In the genomic region with DNA sequence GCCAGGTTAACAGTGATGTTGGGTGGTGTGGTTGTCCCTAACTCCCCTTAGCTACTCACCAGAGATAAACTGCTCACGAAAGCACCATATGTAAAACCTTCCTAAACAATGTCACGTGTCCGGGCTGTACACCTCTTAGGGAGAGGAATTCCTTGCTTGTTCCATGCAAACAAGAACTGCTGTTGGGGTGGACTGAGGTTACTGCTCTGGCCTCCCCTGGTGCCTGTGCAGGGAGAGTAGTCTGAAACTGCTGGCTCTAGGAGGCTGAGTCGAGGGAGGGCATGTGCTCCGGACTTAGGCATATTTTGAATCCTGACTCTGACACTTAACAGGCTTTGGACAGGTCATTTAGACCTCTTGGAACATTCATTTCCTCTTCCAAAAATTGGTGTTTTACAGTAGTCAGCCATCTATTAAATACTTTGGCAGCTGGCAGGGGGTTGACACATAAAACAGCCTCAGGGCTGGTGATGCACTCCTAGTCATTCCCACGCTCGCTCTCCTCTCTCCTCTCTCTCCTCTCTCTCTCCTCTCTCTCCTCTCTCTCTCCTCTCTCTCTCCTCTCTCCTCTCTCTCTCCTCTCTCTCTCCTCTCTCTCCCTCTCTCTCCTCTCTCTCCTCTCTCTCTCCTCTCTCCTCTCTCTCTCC, we compare ENCODE assay signal across 18 cellular contexts. TPM values are rescaled to one million over a fixed set of nuclear protein-coding genes. Genes with fewer than 3 reads are reported as not detected.
DNase-seq lines count a peak whose midpoint lies in the region; ATAC-seq lines count a peak whose summit lies in the region.
"Had no signal": no experiment of that assay in that cellular context is flagged by ENCODE, and none has a peak within 500 bp of the region (broad histone marks: within the 10 kb centered on the region; RNA-seq: fewer than 3 reads in every experiment).

No MANE protein-coding gene starts in this region.

- H3K9me3 Mint-ChIP-seq in activated naive CD8-positive, alpha-beta T cell treated with anti-CD3 and anti-CD28 coated beads for 36 hours: peaks cover 10% of the 10 kb centered on the region
- no peaks in the 10 kb centered on the region for H3K9me3 Mint-ChIP-seq in activated naive CD8-positive, alpha-beta T cell treated with anti-CD3 and anti-CD28 coated beads, Interleukin-2, amount 50 U/mL, for 24 hours
- H3K9me3 Mint-ChIP-seq in stimulated activated effector memory CD8-positive, alpha-beta T cell treated with anti-CD3 and anti-CD28 coated beads, Interleukin-12 subunit alpha, Interleukin-12 subunit beta, amount 100 ng/mL, for 72 hours: no peaks in the 10 kb centered on the region
- H3K9me3 Mint-ChIP-seq: activated CD4-positive, alpha-beta memory T cell treated with anti-CD3 and anti-CD28 coated beads, Interleukin-2, amount 10 ng/mL, durations not matched to agents 7 days and 5 days had no signal

- peaks cover 6% of the 10 kb centered on the region for H3K36me3 Mint-ChIP-seq in activated naive CD8-positive, alpha-beta T cell treated with anti-CD3 and anti-CD28 coated beads for 36 hours
- H3K36me3 Mint-ChIP-seq in activated naive CD8-positive, alpha-beta T cell treated with anti-CD3 and anti-CD28 coated beads, Interleukin-2, amount 50 U/mL, for 24 hours (ENCODE audit: low read depth): no peaks in the 10 kb centered on the region
- H3K36me3 Mint-ChIP-seq in stimulated activated effector memory CD8-positive, alpha-beta T cell treated with anti-CD3 and anti-CD28 coated beads, Interleukin-12 subunit alpha, Interleukin-12 subunit beta, amount 100 ng/mL, for 72 hours: peaks cover 7% of the 10 kb centered on the region

- peaks cover 7% of the 10 kb centered on the region for H3K4me1 Mint-ChIP-seq in activated naive CD8-positive, alpha-beta T cell treated with anti-CD3 and anti-CD28 coated beads for 36 hours
- peaks cover 11% of the 10 kb centered on the region for H3K4me1 Mint-ChIP-seq in activated naive CD8-positive, alpha-beta T cell treated with anti-CD3 and anti-CD28 coated beads, Interleukin-2, amount 50 U/mL, for 24 hours
- peaks cover 9% of the 10 kb centered on the region for H3K4me1 Mint-ChIP-seq in stimulated activated effector memory CD8-positive, alpha-beta T cell treated with anti-CD3 and anti-CD28 coated beads, Interleukin-12 subunit alpha, Interleukin-12 subunit beta, amount 100 ng/mL, for 72 hours

- ATAC-seq in activated naive CD8-positive, alpha-beta T cell treated with anti-CD3 and anti-CD28 coated beads, Interleukin-2, amount 50 U/mL, for 24 hours: no peak
- ATAC-seq in stimulated activated effector memory CD8-positive, alpha-beta T cell treated with anti-CD3 and anti-CD28 coated beads, Interleukin-12 subunit alpha, Interleukin-12 subunit beta, amount 100 ng/mL, for 72 hours: no peak

- no peak overlapping the region for H3K4me3 Mint-ChIP-seq in activated naive CD8-positive, alpha-beta T cell treated with anti-CD3 and anti-CD28 coated beads for 36 hours
- no peak overlapping the region for H3K4me3 Mint-ChIP-seq in activated naive CD8-positive, alpha-beta T cell treated with anti-CD3 and anti-CD28 coated beads, Interleukin-2, amount 50 U/mL, for 24 hours
- no peak overlapping the region for H3K4me3 Mint-ChIP-seq in stimulated activated effector memory CD8-positive, alpha-beta T cell treated with anti-CD3 and anti-CD28 coated beads, Interleukin-12 subunit alpha, Interleukin-12 subunit beta, amount 100 ng/mL, for 72 hours
- H3K4me3 Mint-ChIP-seq: activated CD4-positive, alpha-beta memory T cell treated with anti-CD3 and anti-CD28 coated beads, Interleukin-2, amount 10 ng/mL, durations not matched to agents 7 days and 5 days had no signal

- H3K27me3 Mint-ChIP-seq in activated naive CD8-positive, alpha-beta T cell treated with anti-CD3 and anti-CD28 coated beads for 36 hours: no peaks in the 10 kb centered on the region
- no peaks in the 10 kb centered on the region for H3K27me3 Mint-ChIP-seq in activated naive CD8-positive, alpha-beta T cell treated with anti-CD3 and anti-CD28 coated beads, Interleukin-2, amount 50 U/mL, for 24 hours
- H3K27me3 Mint-ChIP-seq: progenitor cell of endocrine pancreas had no signal

- peak overlapping the region; percentile 31 for H3K27ac Mint-ChIP-seq in activated naive CD8-positive, alpha-beta T cell treated with anti-CD3 and anti-CD28 coated beads for 36 hours
- no peak overlapping the region for H3K27ac Mint-ChIP-seq in activated naive CD8-positive, alpha-beta T cell treated with anti-CD3 and anti-CD28 coated beads, Interleukin-2, amount 50 U/mL, for 24 hours
- peak overlapping the region; percentile 93 for H3K27ac Mint-ChIP-seq in stimulated activated effector memory CD8-positive, alpha-beta T cell treated with anti-CD3 and anti-CD28 coated beads, Interleukin-12 subunit alpha, Interleukin-12 subunit beta, amount 100 ng/mL, for 72 hours
- H3K27ac Mint-ChIP-seq: activated CD4-positive, alpha-beta memory T cell treated with anti-CD3 and anti-CD28 coated beads, Interleukin-2, amount 10 ng/mL, durations not matched to agents 7 days and 5 days; progenitor cell of endocrine pancreas had no signal

- DNase-seq in activated naive CD8-positive, alpha-beta T cell treated with anti-CD3 and anti-CD28 coated beads for 36 hours: no peak
- no peak for DNase-seq in activated naive CD8-positive, alpha-beta T cell treated with anti-CD3 and anti-CD28 coated beads, Interleukin-2, amount 50 U/mL, for 24 hours
- DNase-seq in RPMI7951 (ENCODE audit: low read depth) (peak; percentile 91), fibroblast of gingiva (ENCODE audit: low read depth) (peak; percentile 51), dedifferentiated amniotic fluid mesenchymal stem cell (ENCODE audit: extremely low spot score) (no peak), germinal center (ENCODE audit: low spot score) (no peak), NCI-H2081 treated with DMSO at 0.1 percent for 48 hours (lab: John Stamatoyannopoulos, UW) (no peak)
- no peak for DNase-seq in stimulated activated effector memory CD8-positive, alpha-beta T cell treated with anti-CD3 and anti-CD28 coated beads, Interleukin-12 subunit alpha, Interleukin-12 subunit beta, amount 100 ng/mL, for 72 hours (ENCODE audit: low spot score in 2 of 2)
- DNase-seq: activated CD4-positive, alpha-beta memory T cell treated with anti-CD3 and anti-CD28 coated beads, Interleukin-2, amount 10 ng/mL, durations not matched to agents 7 days and 5 days; activated gamma-delta T cell; DMS79; effector CD8-positive, alpha-beta T cell; head of caudate nucleus; NCI-H1417; NCI-H510A treated with DMSO at 0.1 percent for 48 hours; Right ventricle myocardium superior had no signal

RNA-seq across cellular contexts. Expression of a gene that starts 10.6 kb away (rescaled TPM):
- total RNA-seq in activated naive CD8-positive, alpha-beta T cell treated with anti-CD3 and anti-CD28 coated beads for 36 hours: 1 to 10 TPM; 1.0 to 1.3 TPM
- total RNA-seq in RPMI7951 (2014; rRNA removed; shearing (Covaris generic)): 4.4 and 4.6 TPM in 2 replicates
- total RNA-seq: activated CD4-positive, alpha-beta memory T cell treated with anti-CD3 and anti-CD28 coated beads, Interleukin-2, amount 10 ng/mL, durations not matched to agents 7 days and 5 days had no signal

RNA-seq across cellular contexts. Expression of a gene that starts 52.9 kb away (rescaled TPM):
- not detected for total RNA-seq in activated naive CD8-positive, alpha-beta T cell treated with anti-CD3 and anti-CD28 coated beads for 36 hours
- not detected in 2 replicates for total RNA-seq in RPMI7951 (2014; rRNA removed; shearing (Covaris generic))
- total RNA-seq: activated CD4-positive, alpha-beta memory T cell treated with anti-CD3 and anti-CD28 coated beads, Interleukin-2, amount 10 ng/mL, durations not matched to agents 7 days and 5 days; kidney epithelial cell; Right ventricle myocardium superior had no signal

Comparison
In these comparisons a context has a peak if more than half of its experiments do, and no peak if none do; other contexts are left out.
1. DNase-seq: peak in RPMI7951 (single experiment) and fibroblast of gingiva (single experiment); none in activated naive CD8-positive, alpha-beta T cell treated with anti-CD3 and anti-CD28 coated beads for 36 hours (single experiment), activated naive CD8-positive, alpha-beta T cell treated with anti-CD3 and anti-CD28 coated beads, Interleukin-2, amount 50 U/mL, for 24 hours (single experiment), stimulated activated effector memory CD8-positive, alpha-beta T cell treated with anti-CD3 and anti-CD28 coated beads, Interleukin-12 subunit alpha, Interleukin-12 subunit beta, amount 100 ng/mL, for 72 hours (0 of 2), dedifferentiated amniotic fluid mesenchymal stem cell (single experiment), germinal center (single experiment) and NCI-H2081 treated with DMSO at 0.1 percent for 48 hours (single experiment).